1 cellular context compared by ENCODE assay signal in genomic region chr13:39273953-39274352, GRCh38.
TF ChIP-seq lines count a peak whose summit lies in the region.

No MANE protein-coding gene starts in this region.

TF ChIP-seq in Ishikawa, 13 proteins besides CTCF, POLR2A, EP300 and RAD21 (continued from another document):
- TF ChIP-seq USF1 (IDR thresholded peaks at IDR 0.05) = no peak
- TF ChIP-seq TAF1 (IDR thresholded peaks at IDR 0.05; ENCODE audit: low read depth) = no peak
- TF ChIP-seq, protein P1, sequence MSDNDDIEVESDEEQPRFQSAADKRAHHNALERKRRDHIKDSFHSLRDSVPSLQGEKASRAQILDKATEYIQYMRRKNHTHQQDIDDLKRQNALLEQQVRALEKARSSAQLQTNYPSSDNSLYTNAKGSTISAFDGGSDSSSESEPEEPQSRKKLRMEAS (IDR thresholded peaks at IDR 0.05) = no peak
- no peak for TF ChIP-seq EGR1 (IDR thresholded peaks at IDR 0.05)
- TF ChIP-seq NFIC (IDR thresholded peaks at IDR 0.05) = no peak
- no peak for TF ChIP-seq CREB1 (IDR thresholded peaks at IDR 0.05; ENCODE audit: low read depth)
- no peak for TF ChIP-seq TEAD4 (IDR thresholded peaks at IDR 0.05)
- TF ChIP-seq FOXM1 (IDR thresholded peaks at IDR 0.05; ENCODE audit: borderline replicate concordance, low read depth) = no peak
- no peak for TF ChIP-seq TCF12 (IDR thresholded peaks at IDR 0.05; ENCODE audit: low read depth)
- TF ChIP-seq YY1 (IDR thresholded peaks at IDR 0.05; ENCODE audit: low read depth) = no peak
- TF ChIP-seq ZBTB7A (IDR thresholded peaks at IDR 0.05; ENCODE audit: low read depth) = no peak
- no peak for TF ChIP-seq CEBPB (IDR thresholded peaks at IDR 0.05)
